ENCODE assay signal across 27 cellular contexts in genomic region chr14:89861630-89862029, GRCh38.
"Had no signal": no experiment of that assay in that cellular context is flagged by ENCODE, and none has a peak within 500 bp of the region (broad histone marks: within the 10 kb centered on the region; RNA-seq: fewer than 3 reads in every experiment).

No MANE protein-coding gene starts in this region.

- H3K9me3 ChIP-seq: suprapubic skin, testis, thoracic aorta, thyroid gland, tibial artery, upper lobe of right lung, uterus, vagina had no signal

- H3K27ac ChIP-seq: stomach, suprapubic skin, testis, thoracic aorta, thyroid gland, tibial artery, tibial nerve, transverse colon, upper lobe of left lung, upper lobe of right lung, uterus, vagina had no signal

- H3K4me3 ChIP-seq: stomach, suprapubic skin, testis, thoracic aorta, thyroid gland, tibial artery, tibial nerve, transverse colon, upper lobe of left lung, upper lobe of right lung, uterus, vagina had no signal

- FAIRE-seq: urothelium cell line had no signal

- H3K36me3 ChIP-seq: stomach, suprapubic skin, thoracic aorta, thyroid gland, transverse colon, upper lobe of left lung, upper lobe of right lung, uterus, vagina had no signal

- H3K27me3 ChIP-seq: stomach, suprapubic skin, testis, thyroid gland, tibial artery, tibial nerve, transverse colon, upper lobe of left lung, upper lobe of right lung, uterus, vagina had no signal

- H3K4me1 ChIP-seq: suprapubic skin, testis, thyroid gland, tibial nerve, upper lobe of left lung, upper lobe of right lung, uterus had no signal

- DNase-seq: stimulated activated CD4-positive, alpha-beta T cell treated with anti-CD3 and anti-CD28 coated beads, Interleukin-2, amount 100 ng/mL, for 48 hours; stimulated activated CD4-positive, alpha-beta T cell treated with anti-CD3 and anti-CD28 coated beads, Interleukin-4, amount 100 ng/mL, for 1 hour; stimulated activated CD4-positive, alpha-beta T cell treated with anti-CD3 and anti-CD28 coated beads, Interleukin-4, amount 100 ng/mL, for 24 hours; stimulated activated CD4-positive, alpha-beta T cell treated with anti-CD3 and anti-CD28 coated beads, Interleukin-4, amount 100 ng/mL, for 4 hours; stimulated activated CD8-positive, alpha-beta memory T cell treated with anti-CD3 and anti-CD28 coated beads, Interleukin-4, amount 100 ng/mL, for 48 hours; stimulated activated naive B cell treated with anti-CD40 and anti-IgM and Interleukin-4, amounts not matched to agents 10 μg/mL and 1 μg/mL and 100 μg/mL, for 72 hours; stimulated activated naive CD4-positive, alpha-beta T cell; stimulated activated naive CD4-positive, alpha-beta T cell treated with Interleukin-2 at 50 U/mL for 16 hours; stimulated activated naive CD8-positive, alpha-beta T cell treated with anti-CD3 and anti-CD28 coated beads, Interleukin-15, amount 100 ng/mL, for 72 hours; stimulated activated naive CD8-positive, alpha-beta T cell treated with anti-CD3 and anti-CD28 coated beads, Interleukin-15, Interleukin-2, amounts not matched to agents 100 U/mL and 50 U/mL, for 24 hours; stomach; substantia nigra; testis; thyroid gland; tibial artery; transverse colon; trophoblast cell; upper lobe of left lung; upper lobe of right lung; uterus had no signal

- ATAC-seq: stimulated activated effector memory CD8-positive, alpha-beta T cell treated with anti-CD3 and anti-CD28 coated beads, Interleukin-12 subunit alpha, Interleukin-12 subunit beta, amount 100 ng/mL, for 72 hours; stimulated activated memory B cell treated with anti-CD40 and anti-IgM and Interleukin-4, amounts not matched to agents 10 μg/mL and 1 μg/mL and 100 μg/mL, for 72 hours; stimulated activated naive B cell treated with anti-CD40 and anti-IgM and Interleukin-4, amounts not matched to agents 10 μg/mL and 1 μg/mL and 100 μg/mL, for 72 hours; stimulated activated naive CD8-positive, alpha-beta T cell treated with anti-CD3 and anti-CD28 coated beads, Interleukin-15, amount 100 ng/mL, for 72 hours; stimulated activated naive CD8-positive, alpha-beta T cell treated with anti-CD3 and anti-CD28 coated beads, Interleukin-15, Interleukin-2, amounts not matched to agents 100 U/mL and 50 U/mL, for 24 hours; upper lobe of right lung had no signal
